18 cellular contexts compared by ENCODE assay signal in genomic region chr10:100907773-100908172, GRCh38.
"Had no signal": no experiment of that assay in that cellular context is flagged by ENCODE, and none has a peak within 500 bp of the region (broad histone marks: within the 10 kb centered on the region; RNA-seq: fewer than 3 reads in every experiment).

No MANE protein-coding gene starts in this region.

- ATAC-seq: gastroesophageal sphincter; left cardiac atrium; lower lobe of right lung; right cardiac atrium; stimulated activated effector memory CD8-positive, alpha-beta T cell treated with anti-CD3 and anti-CD28 coated beads, Interleukin-12 subunit alpha, Interleukin-12 subunit beta, amount 100 ng/mL, for 72 hours; stimulated activated naive CD8-positive, alpha-beta T cell treated with anti-CD3 and anti-CD28 coated beads, Interleukin-15, Interleukin-2, amounts not matched to agents 100 U/mL and 50 U/mL, for 24 hours had no signal

- H3K4me2 ChIP-seq: hepatocyte, smooth muscle cell had no signal

- H3K79me2 ChIP-seq: hepatocyte had no signal

- DNase-seq: esophagus squamous epithelium; kidney; left cardiac atrium; left ventricle myocardium inferior; lower lobe of right lung; midbrain; occipital lobe; pancreas; right cardiac atrium; stimulated activated CD4-positive, alpha-beta T cell treated with anti-CD3 and anti-CD28 coated beads, Interleukin-4, amount 100 ng/mL, for 1 hour; stimulated activated CD8-positive, alpha-beta memory T cell treated with anti-CD3 and anti-CD28 coated beads, Interleukin-4, amount 100 ng/mL, for 48 hours; stimulated activated naive CD8-positive, alpha-beta T cell treated with anti-CD3 and anti-CD28 coated beads, Interleukin-15, Interleukin-2, amounts not matched to agents 100 U/mL and 50 U/mL, for 24 hours; thyroid gland had no signal

- H3K27ac ChIP-seq: esophagus squamous epithelium, gastroesophageal sphincter, hepatocyte, left ventricle myocardium inferior, lower lobe of right lung, pancreas, suprapubic skin, thyroid gland had no signal

- H3K4me3 ChIP-seq: esophagus squamous epithelium, gastroesophageal sphincter, hepatocyte, left ventricle myocardium inferior, lower lobe of right lung, pancreas, smooth muscle cell, suprapubic skin, thyroid gland had no signal

- H3K9me3 ChIP-seq: esophagus squamous epithelium, gastroesophageal sphincter, left ventricle myocardium inferior, lower lobe of right lung, pancreas, suprapubic skin, thyroid gland had no signal

- H2AFZ ChIP-seq: hepatocyte had no signal

- H3K36me3 ChIP-seq: esophagus squamous epithelium, gastroesophageal sphincter, left ventricle myocardium inferior, lower lobe of right lung, pancreas, suprapubic skin, thyroid gland had no signal

- H3K27me3 ChIP-seq: esophagus squamous epithelium, gastroesophageal sphincter, hepatocyte, pancreas, suprapubic skin, thyroid gland had no signal
